33 cellular contexts compared by ENCODE assay signal in the genomic region with DNA sequence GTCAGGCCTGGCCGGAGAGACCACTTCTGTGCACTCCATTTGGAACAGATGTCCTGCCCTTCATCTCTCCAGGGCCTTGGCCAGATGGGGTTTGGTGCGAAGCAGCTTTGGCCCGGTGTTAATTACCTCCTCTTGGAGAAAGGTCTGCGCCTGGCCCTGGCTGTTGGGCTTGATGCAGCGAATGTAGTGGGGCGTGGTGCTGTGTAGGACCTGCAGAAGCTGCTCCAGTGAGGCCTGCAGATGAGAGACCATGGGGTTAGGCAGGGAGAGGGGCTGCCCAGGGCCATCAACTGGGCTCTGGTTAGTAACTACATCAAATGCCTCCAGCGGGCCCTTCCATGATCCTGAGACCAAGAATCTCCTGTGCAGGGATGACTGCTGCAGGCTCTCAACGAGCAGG.
"Had no signal": no experiment of that assay in that cellular context is flagged by ENCODE, and none has a peak within 500 bp of the region (broad histone marks: within the 10 kb centered on the region; RNA-seq: fewer than 3 reads in every experiment).

No MANE protein-coding gene starts in this region.

- H3K4me2 ChIP-seq: hepatocyte had no signal

- FAIRE-seq: keratinocyte, pancreas, small intestine had no signal

- H2AFZ ChIP-seq: hepatocyte had no signal

- H3K4me1 ChIP-seq: adrenal gland, body of pancreas, gastrocnemius medialis, pancreas, prostate gland, sigmoid colon, stomach, thyroid gland, upper lobe of left lung had no signal

- H3K27me3 ChIP-seq: adrenal gland, body of pancreas, dorsolateral prefrontal cortex, gastrocnemius medialis, hepatocyte, pancreas, sigmoid colon, stomach, thyroid gland, upper lobe of left lung had no signal

- H3K4me3 ChIP-seq: adrenal gland, body of pancreas, coronary artery, dorsolateral prefrontal cortex, gastrocnemius medialis, hepatocyte, pancreas, prostate gland, sigmoid colon, stomach, thyroid gland, upper lobe of left lung had no signal

- H3K9me3 ChIP-seq: adrenal gland, body of pancreas, gastrocnemius medialis, pancreas, prostate gland, sigmoid colon, stomach, thyroid gland, upper lobe of left lung had no signal

- DNase-seq: activated B cell treated with CpG ODN at 0.5 μM for 24 hours; activated CD4-positive, alpha-beta T cell treated with anti-CD3 and anti-CD28 coated beads for 48 hours; activated CD4-positive, alpha-beta T cell treated with anti-CD3 and anti-CD28 coated beads, Interleukin-2, amount 50 U/mL, for 48 hours; activated CD8-positive, alpha-beta memory T cell treated with anti-CD3 and anti-CD28 coated beads for 24 hours; activated naive CD4-positive, alpha-beta T cell treated with anti-CD3 and anti-CD28 coated beads for 36 hours; activated naive CD8-positive, alpha-beta T cell treated with anti-CD3 and anti-CD28 coated beads for 36 hours; activated T-cell treated with anti-CD3 and anti-CD28 coated beads, Interleukin-2, amount 50 U/mL, for 48 hours; adrenal gland; aorta; body of pancreas; cerebellar nuclear complex; dorsolateral prefrontal cortex; effector memory CD4-positive, alpha-beta T cell; erythroblast; gastrocnemius medialis; midbrain; naive thymus-derived CD4-positive, alpha-beta T cell; nucleus accumbens; retina; sigmoid colon; small intestine; stimulated activated CD4-positive, alpha-beta T cell treated with anti-CD3 and anti-CD28 coated beads, Interleukin-4, amount 100 ng/mL, for 4 hours; stimulated activated CD8-positive, alpha-beta memory T cell treated with anti-CD3 and anti-CD28 coated beads, Interleukin-4, amount 100 ng/mL, for 48 hours; stimulated activated naive B cell treated with anti-CD40 and anti-IgM and Interleukin-4, amounts not matched to agents 10 μg/mL and 1 μg/mL and 100 μg/mL, for 72 hours; stomach; T-helper 2 cell; thyroid gland; upper lobe of left lung had no signal

- ATAC-seq: body of pancreas; gastrocnemius medialis; naive thymus-derived CD4-positive, alpha-beta T cell; pancreas; stimulated activated naive B cell treated with anti-CD40 and anti-IgM and Interleukin-4, amounts not matched to agents 10 μg/mL and 1 μg/mL and 100 μg/mL, for 72 hours had no signal

- H3K79me2 ChIP-seq: hepatocyte had no signal

- H3K27ac ChIP-seq: adrenal gland, body of pancreas, coronary artery, dorsolateral prefrontal cortex, gastrocnemius medialis, hepatocyte, pancreas, prostate gland, sigmoid colon, stomach, thyroid gland, upper lobe of left lung had no signal
